9 cellular contexts compared by ENCODE assay signal in genomic region chr5:139660105-139660915, GRCh38. TPM values are rescaled to one million over a fixed set of nuclear protein-coding genes. Genes with fewer than 3 reads are reported as not detected.
DNase-seq lines count a peak whose midpoint lies in the region; ATAC-seq, FAIRE-seq and TF ChIP-seq lines count a peak whose summit lies in the region.
"Had no signal": no experiment of that assay in that cellular context is flagged by ENCODE, and none has a peak within 500 bp of the region (broad histone marks: within the 10 kb centered on the region; RNA-seq: fewer than 3 reads in every experiment).

No MANE protein-coding gene starts in this region.

- peak overlapping the region; percentile 81 for H3K4me2 ChIP-seq in fibroblast of lung (ENCODE audit: extremely low read depth, insufficient read depth, low read length)
- peak overlapping the region; percentile 78 for H3K4me2 ChIP-seq in osteoblast (ENCODE audit: insufficient read depth, low read length)

- H3K36me3 Mint-ChIP-seq in activated CD8-positive, alpha-beta T cell treated with anti-CD3 and anti-CD28 coated beads, Interleukin-2, amount 10 ng/mL, durations not matched to agents 7 days and 5 days (ENCODE audit: low read depth), result no peaks in the 10 kb centered on the region

- peak overlapping the region; percentile 41 for H3K9ac ChIP-seq in fibroblast of lung (ENCODE audit: insufficient read depth, low read length)

- peaks cover 3% of the 10 kb centered on the region for H3K27me3 Mint-ChIP-seq in activated CD8-positive, alpha-beta T cell treated with anti-CD3 and anti-CD28 coated beads, Interleukin-2, amount 10 ng/mL, durations not matched to agents 7 days and 5 days (ENCODE audit: low read depth)

- DNase-seq in SJSA1 (ENCODE audit: low read depth in 1 of 2, low spot score in 2 of 2) (peak; percentile 80 to 82), fibroblast of lung (ENCODE audit: low read depth in 2 of 2) (no peak), osteoblast (ENCODE audit: insufficient read length, low spot score, missing footprints) (peak; percentile 90), D721Med (ENCODE audit: insufficient read length, low spot score) (no peak)
- no peak for DNase-seq in activated CD8-positive, alpha-beta T cell treated with anti-CD3 and anti-CD28 coated beads, Interleukin-2, amount 10 ng/mL, durations not matched to agents 7 days and 5 days

- H3K27ac ChIP-seq in SJSA1, result peak overlapping the region; percentile 77
- peak overlapping the region; percentile 82 for H3K27ac ChIP-seq in fibroblast of lung (ENCODE audit: insufficient read depth, low read length)
- peak overlapping the region; percentile 98 for H3K27ac ChIP-seq in osteoblast (ENCODE audit: low read depth, low read length)

- TF ChIP-seq POLR2A in GM18505 (IDR thresholded peaks at IDR 0.05; ENCODE audit: borderline replicate concordance, extremely low read depth, insufficient read depth, insufficient read length), result no peak

- H3K36me3 ChIP-seq in SJSA1 (peaks cover 29% of the 10 kb centered on the region), fibroblast of lung (ENCODE audit: control insufficient read depth, insufficient read depth, low read length) (no peaks in the 10 kb centered on the region), osteoblast (ENCODE audit: insufficient read depth, low read length) (peaks cover 14% of the 10 kb centered on the region)

- peaks cover 19% of the 10 kb centered on the region for H3K4me1 Mint-ChIP-seq in activated CD8-positive, alpha-beta T cell treated with anti-CD3 and anti-CD28 coated beads, Interleukin-2, amount 10 ng/mL, durations not matched to agents 7 days and 5 days (ENCODE audit: low read depth)

- no peak overlapping the region for H3K27ac Mint-ChIP-seq in activated CD8-positive, alpha-beta T cell treated with anti-CD3 and anti-CD28 coated beads, Interleukin-2, amount 10 ng/mL, durations not matched to agents 7 days and 5 days
- H3K27ac Mint-ChIP-seq: T-helper 1 cell treated with Interleukin-12 subunit alpha and Interleukin-12 subunit beta and Interleukin-4 antibody, amounts not matched to agents 30 μg/mL and 1 μg/mL, for 36 hours had no signal

- no peaks in the 10 kb centered on the region for H3K27me3 ChIP-seq in SJSA1 (replicated peaks)
- no peaks in the 10 kb centered on the region for H3K27me3 ChIP-seq in fibroblast of lung (ENCODE audit: control insufficient read depth, insufficient read depth, low read length)
- no peaks in the 10 kb centered on the region for H3K27me3 ChIP-seq in osteoblast (ENCODE audit: insufficient read depth, low read length)

- CTCF ChIA-PET in activated CD8-positive, alpha-beta T cell treated with anti-CD3 and anti-CD28 coated beads, Interleukin-2, amount 10 ng/mL, durations not matched to agents 7 days and 5 days (lab: Charles Lee), result interaction anchor here (1.1 to 1.9 kb wide), 3 partner anchors 10 to 25 kb away, joined by 3 to 5 read pairs (median 5); no protein-coding TSS in a partner anchor

- H4K20me1 ChIP-seq in fibroblast of lung (ENCODE audit: control insufficient read depth, extremely low read depth, insufficient read depth, low read length), result no peaks in the 10 kb centered on the region
- H4K20me1 ChIP-seq in osteoblast (ENCODE audit: insufficient read depth, low read length), result peaks cover 51% of the 10 kb centered on the region

- H3K4me3 Mint-ChIP-seq in activated CD8-positive, alpha-beta T cell treated with anti-CD3 and anti-CD28 coated beads, Interleukin-2, amount 10 ng/mL, durations not matched to agents 7 days and 5 days, result no peak overlapping the region
- H3K4me3 Mint-ChIP-seq: T-helper 1 cell treated with Interleukin-12 subunit alpha and Interleukin-12 subunit beta and Interleukin-4 antibody, amounts not matched to agents 30 μg/mL and 1 μg/mL, for 36 hours had no signal

- ATAC-seq in GM18505 (IDR thresholded peaks at IDR 0.05; ENCODE audit: unreplicated experiment) (no peak), HG03469 (IDR thresholded peaks at IDR 0.05; ENCODE audit: unreplicated experiment) (no peak)
- ATAC-seq in activated CD8-positive, alpha-beta T cell treated with anti-CD3 and anti-CD28 coated beads, Interleukin-2, amount 10 ng/mL, durations not matched to agents 7 days and 5 days, result no peak

- POLR2A ChIA-PET in activated CD8-positive, alpha-beta T cell treated with anti-CD3 and anti-CD28 coated beads, Interleukin-2, amount 10 ng/mL, durations not matched to agents 7 days and 5 days (lab: Charles Lee), result interaction anchor here (1.3 kb wide), 1 partner anchor 10 kb away, joined by 5 read pairs; no protein-coding TSS in a partner anchor

- no peak for FAIRE-seq in D721Med (lab: Jason Lieb, UNC)

- H3K9me3 ChIP-seq in SJSA1 (replicated peaks) (no peaks in the 10 kb centered on the region), fibroblast of lung (ENCODE audit: control insufficient read depth, insufficient read depth, low read depth, low read length) (no peaks in the 10 kb centered on the region), osteoblast (ENCODE audit: low read depth, low read length) (no peaks in the 10 kb centered on the region)

- H3K79me2 ChIP-seq in fibroblast of lung (ENCODE audit: control insufficient read depth, insufficient read depth, low read length) (peaks cover 20% of the 10 kb centered on the region), osteoblast (ENCODE audit: insufficient read depth, low read length) (peaks cover 85% of the 10 kb centered on the region)

- H3K4me3 ChIP-seq in GM08714 (ENCODE audit: low read length) (peak overlapping the region; percentile 17; the same call in 1 of the 2 replicates), SJSA1 (peak overlapping the region; percentile 29), fibroblast of lung (replicated peaks in 1 of 4; ENCODE audit: control extremely low read depth in 1 of 4, insufficient read depth in 1 of 4, low read depth in 3 of 4, low read length in 4 of 4) (peak overlapping the region in 3 of 4 experiments; percentile 27 to 42 (median 34)), osteoblast (ENCODE audit: insufficient read depth, low read length) (peak overlapping the region; percentile 52)

- H3K9me3 Mint-ChIP-seq in activated CD8-positive, alpha-beta T cell treated with anti-CD3 and anti-CD28 coated beads, Interleukin-2, amount 10 ng/mL, durations not matched to agents 7 days and 5 days (ENCODE audit: insufficient read depth), result no peaks in the 10 kb centered on the region
- H3K9me3 Mint-ChIP-seq: T-helper 1 cell treated with Interleukin-12 subunit alpha and Interleukin-12 subunit beta and Interleukin-4 antibody, amounts not matched to agents 30 μg/mL and 1 μg/mL, for 36 hours had no signal

- H3K4me1 ChIP-seq in SJSA1 (replicated peaks) (peaks cover 66% of the 10 kb centered on the region), fibroblast of lung (ENCODE audit: control insufficient read depth, extremely low read depth, insufficient read depth, low read length) (peaks cover 38% of the 10 kb centered on the region), osteoblast (ENCODE audit: insufficient read depth, low read length) (peaks cover 92% of the 10 kb centered on the region)

- TF ChIP-seq CTCF in fibroblast of lung (conservative IDR thresholded peaks at IDR 0.05 in 1 of 2, IDR thresholded peaks at IDR 0.05 in 1 of 2; ENCODE audit: low read depth in 1 of 2, low read length in 2 of 2) (no peak), osteoblast (IDR thresholded peaks at IDR 0.05; ENCODE audit: extremely low read depth, low read depth, low read length) (no peak), D721Med (IDR thresholded peaks at IDR 0.05; ENCODE audit: insufficient read depth, missing control alignments) (no peak)

- no peak overlapping the region for H2AFZ ChIP-seq in fibroblast of lung (ENCODE audit: low read length)
- no peak overlapping the region for H2AFZ ChIP-seq in osteoblast (ENCODE audit: low read length)

RNA-seq across cellular contexts. Expression of gene CXXC5, which starts 12.2 kb away (rescaled TPM):
- total RNA-seq in SJSA1 (2014; rRNA removed; shearing (Covaris generic)), result 101 and 114 TPM in 2 replicates
- total RNA-seq in fibroblast of lung, result 29.0 and 43.9 TPM in 2 replicates
- polyA plus RNA-seq in fibroblast of lung, result 15.8 and 18.6 TPM in 2 replicates
- polyA plus RNA-seq in fibroblast of lung (2012), result 17.6 and 19.7 TPM in 2 replicates
- 8.7 and 22.1 TPM in 2 replicates for polyA minus RNA-seq in fibroblast of lung (ENCODE audit: low replicate concordance)
- 186 and 210 TPM in 2 replicates for total RNA-seq in osteoblast
- total RNA-seq in activated CD8-positive, alpha-beta T cell treated with anti-CD3 and anti-CD28 coated beads, Interleukin-2, amount 10 ng/mL, durations not matched to agents 7 days and 5 days, result 1 to 10 TPM; 1.2 to 2.0 TPM

Comparison
In these comparisons a context has a peak if more than half of its experiments do, and no peak if none do; other contexts are left out.
1. DNase-seq: peak in SJSA1 (2 of 2) and osteoblast (single experiment); none in fibroblast of lung (0 of 2), D721Med (single experiment) and activated CD8-positive, alpha-beta T cell treated with anti-CD3 and anti-CD28 coated beads, Interleukin-2, amount 10 ng/mL, durations not matched to agents 7 days and 5 days (single experiment).
2. RNA of gene CXXC5, which starts 12.2 kb away (total RNA-seq): 186 to 210 TPM in osteoblast, 101 to 114 TPM in SJSA1 and 29.0 to 43.9 TPM in fibroblast of lung; 1.2 to 2.0 TPM in activated CD8-positive, alpha-beta T cell treated with anti-CD3 and anti-CD28 coated beads, Interleukin-2, amount 10 ng/mL, durations not matched to agents 7 days and 5 days; every median in the first group is over 10 times any median in the second.
3. Peak in every context shown above with its lines, with median percentiles within 50 percentile points of each other: H3K4me3 ChIP-seq and H3K27ac ChIP-seq.